In genomic region chr10:78970261-78970660, GRCh38 we compare ENCODE assay signal across 25 cellular contexts.
"Had no signal": no experiment of that assay in that cellular context is flagged by ENCODE, and none has a peak within 500 bp of the region (broad histone marks: within the 10 kb centered on the region; RNA-seq: fewer than 3 reads in every experiment).

No MANE protein-coding gene starts in this region.

- H3K9me3 Mint-ChIP-seq: naive thymus-derived CD4-positive, alpha-beta T cell; stimulated activated naive B cell treated with anti-CD40 and anti-IgM and Interleukin-4, amounts not matched to agents 10 μg/mL and 1 μg/mL and 100 μg/mL, for 72 hours; stimulated activated naive CD8-positive, alpha-beta T cell treated with anti-CD3 and anti-CD28 coated beads, Interleukin-15, amount 100 ng/mL, for 72 hours had no signal

- H3K4me3 ChIP-seq: esophagus squamous epithelium, gastroesophageal sphincter, hepatocyte, left ventricle myocardium inferior, lung, pancreas, testis, tibial nerve, upper lobe of right lung, vagina had no signal

- H3K27me3 Mint-ChIP-seq: naive thymus-derived CD4-positive, alpha-beta T cell; progenitor cell of endocrine pancreas; stimulated activated naive CD8-positive, alpha-beta T cell treated with anti-CD3 and anti-CD28 coated beads, Interleukin-15, amount 100 ng/mL, for 72 hours had no signal

- ATAC-seq: gastroesophageal sphincter; left cardiac atrium; naive thymus-derived CD4-positive, alpha-beta T cell; pancreas; right cardiac atrium; stimulated activated naive B cell treated with anti-CD40 and anti-IgM and Interleukin-4, amounts not matched to agents 10 μg/mL and 1 μg/mL and 100 μg/mL, for 72 hours; stimulated activated naive CD8-positive, alpha-beta T cell treated with anti-CD3 and anti-CD28 coated beads, Interleukin-15, amount 100 ng/mL, for 72 hours; upper lobe of right lung had no signal

- H3K9me3 ChIP-seq: esophagus squamous epithelium, gastroesophageal sphincter, left ventricle myocardium inferior, pancreas, testis, tibial nerve, upper lobe of right lung, vagina had no signal

- H3K27ac Mint-ChIP-seq: progenitor cell of endocrine pancreas; stimulated activated naive B cell treated with anti-CD40 and anti-IgM and Interleukin-4, amounts not matched to agents 10 μg/mL and 1 μg/mL and 100 μg/mL, for 72 hours; stimulated activated naive CD8-positive, alpha-beta T cell treated with anti-CD3 and anti-CD28 coated beads, Interleukin-15, amount 100 ng/mL, for 72 hours had no signal

- H3K36me3 Mint-ChIP-seq: naive thymus-derived CD4-positive, alpha-beta T cell; stimulated activated naive B cell treated with anti-CD40 and anti-IgM and Interleukin-4, amounts not matched to agents 10 μg/mL and 1 μg/mL and 100 μg/mL, for 72 hours had no signal

- H3K27ac ChIP-seq: epithelial cell of prostate, hepatocyte, left ventricle myocardium inferior, pancreas, testis, tibial nerve, vagina had no signal

- H3K4me3 Mint-ChIP-seq: naive thymus-derived CD4-positive, alpha-beta T cell; stimulated activated naive B cell treated with anti-CD40 and anti-IgM and Interleukin-4, amounts not matched to agents 10 μg/mL and 1 μg/mL and 100 μg/mL, for 72 hours; stimulated activated naive CD8-positive, alpha-beta T cell treated with anti-CD3 and anti-CD28 coated beads, Interleukin-15, amount 100 ng/mL, for 72 hours had no signal

- H3K4me2 ChIP-seq: hepatocyte had no signal

- FAIRE-seq: endometrium, kidney, pancreas had no signal

- H3K36me3 ChIP-seq: esophagus squamous epithelium, gastroesophageal sphincter, left ventricle myocardium inferior, pancreas, tibial nerve, upper lobe of right lung, vagina had no signal

- DNase-seq: cortex of kidney; effector memory CD4-positive, alpha-beta T cell; esophagus squamous epithelium; foreskin fibroblast; left cardiac atrium; left ventricle myocardium inferior; mesendoderm; naive thymus-derived CD4-positive, alpha-beta T cell; nucleus accumbens; stimulated activated CD4-positive, alpha-beta T cell treated with anti-CD3 and anti-CD28 coated beads, Interleukin-4, amount 100 ng/mL, for 1 hour; stimulated activated naive B cell treated with anti-CD40 and anti-IgM and Interleukin-4, amounts not matched to agents 10 μg/mL and 1 μg/mL and 100 μg/mL, for 72 hours; stimulated activated naive CD8-positive, alpha-beta T cell treated with anti-CD3 and anti-CD28 coated beads, Interleukin-15, amount 100 ng/mL, for 72 hours; testis; upper lobe of right lung had no signal

- H3K27me3 ChIP-seq: esophagus squamous epithelium, gastroesophageal sphincter, hepatocyte, pancreas, testis, tibial nerve, upper lobe of right lung, vagina had no signal

- H2AFZ ChIP-seq: hepatocyte had no signal
